In genomic region chr6:117840541-117840983, GRCh38 we compare ENCODE assay signal across 8 cellular contexts.
A peak's percentile ranks its signal among the peaks of the same experiment; 100 is the strongest.
DNase-seq lines count a peak whose midpoint lies in the region; ATAC-seq, FAIRE-seq and TF ChIP-seq lines count a peak whose summit lies in the region.

No MANE protein-coding gene starts in this region.

- H3K9ac ChIP-seq in DND-41 (ENCODE audit: low read depth, low read length): no peak overlapping the region

- ATAC-seq in DND-41 (ENCODE audit: insufficient read depth, low read depth) (peak; percentile 62; the same call in 1 of the 3 replicates), GM19395 (IDR thresholded peaks at IDR 0.05; ENCODE audit: unreplicated experiment) (no peak), HG02763 (IDR thresholded peaks at IDR 0.05; ENCODE audit: unreplicated experiment) (no peak)

- H3K9me3 ChIP-seq in DND-41 (ENCODE audit: insufficient read depth, low read length, severe bottlenecking): no peaks in the 10 kb centered on the region

- no peaks in the 10 kb centered on the region for H3K79me2 ChIP-seq in DND-41 (ENCODE audit: insufficient read depth, low read length)

- H4K20me1 ChIP-seq in DND-41 (ENCODE audit: insufficient read depth, low read length): no peaks in the 10 kb centered on the region

- no peaks in the 10 kb centered on the region for H3K36me3 ChIP-seq in DND-41 (ENCODE audit: insufficient read depth, low read length)

- H3K4me1 ChIP-seq in DND-41 (ENCODE audit: insufficient read depth, low read length): no peaks in the 10 kb centered on the region

- peak; percentile 58 for TF ChIP-seq CTCF in DND-41 (IDR thresholded peaks at IDR 0.05; ENCODE audit: borderline replicate concordance, extremely low read depth, low read length, poor library complexity, severe bottlenecking)

- H3K4me3 ChIP-seq in DND-41 (ENCODE audit: low read depth in 1 of 2, low read length in 2 of 2): no peak overlapping the region

- FAIRE-seq in RCC 7860 (lab: Jason Lieb, UNC): no peak

- DNase-seq in DND-41 (no peak), KG1 (lab: John Stamatoyannopoulos, UW) (peak; percentile 17), SHP77 (lab: John Stamatoyannopoulos, UW) (peak; percentile 37 to 72), iPS-NIHi11 (ENCODE audit: low spot score) (peak; percentile 27), RCC 7860 (ENCODE audit: low spot score) (no peak), substantia nigra (lab: John Stamatoyannopoulos, UW) (no peak)

- H3K4me2 ChIP-seq in DND-41 (ENCODE audit: insufficient read depth, low read length): no peak overlapping the region

- H3K27me3 ChIP-seq in DND-41 (ENCODE audit: insufficient read depth, low read length, poor library complexity): no peaks in the 10 kb centered on the region

- H2AFZ ChIP-seq in DND-41 (ENCODE audit: low read depth, low read length): no peak overlapping the region

- H3K27ac ChIP-seq in DND-41 (ENCODE audit: low read length): no peak overlapping the region
- H3K27ac ChIP-seq in substantia nigra (ENCODE audit: low read depth, low read length, poor library complexity, severe bottlenecking): no peak overlapping the region

Comparison
In these comparisons a context has a peak if more than half of its experiments do, and no peak if none do; other contexts are left out.
1. DNase-seq: peak in KG1 (single experiment), SHP77 (2 of 2) and iPS-NIHi11 (single experiment); none in DND-41 (single experiment), RCC 7860 (single experiment) and substantia nigra (0 of 49).